1 cellular context compared by ENCODE assay signal in genomic region chr3:61871646-61872045, GRCh38.
TF ChIP-seq lines count a peak whose summit lies in the region.

No MANE protein-coding gene starts in this region.

TF ChIP-seq in H1, 55 proteins besides CTCF, POLR2A, EP300 and RAD21 (continued from another document):
- TF ChIP-seq ATF3 (IDR thresholded peaks at IDR 0.05; ENCODE audit: insufficient read depth, low read depth, low read length) (no peak), CBX8 (IDR thresholded peaks at IDR 0.05; ENCODE audit: borderline replicate concordance, low read depth, low read length) (no peak)
